In genomic region chr1:37593726-37594125, GRCh38 we compare ENCODE assay signal across 1 cellular context.
TF ChIP-seq lines count a peak whose summit lies in the region.

No MANE protein-coding gene starts in this region.

TF ChIP-seq in A549, 52 proteins besides CTCF, POLR2A, EP300 and RAD21:
- no peak for TF ChIP-seq ELK1 (IDR thresholded peaks at IDR 0.05; ENCODE audit: low read depth, low read length)
- TF ChIP-seq KDM5A (IDR thresholded peaks at IDR 0.05), result no peak
- no peak for TF ChIP-seq ATOH8 (CRISPR knock-in tag; IDR thresholded peaks at IDR 0.05; ENCODE audit: low read depth)
TF ChIP-seq in A549: peak in this region for 0.
